Comparison of ENCODE assay signal across 9 cellular contexts in the genomic region with DNA sequence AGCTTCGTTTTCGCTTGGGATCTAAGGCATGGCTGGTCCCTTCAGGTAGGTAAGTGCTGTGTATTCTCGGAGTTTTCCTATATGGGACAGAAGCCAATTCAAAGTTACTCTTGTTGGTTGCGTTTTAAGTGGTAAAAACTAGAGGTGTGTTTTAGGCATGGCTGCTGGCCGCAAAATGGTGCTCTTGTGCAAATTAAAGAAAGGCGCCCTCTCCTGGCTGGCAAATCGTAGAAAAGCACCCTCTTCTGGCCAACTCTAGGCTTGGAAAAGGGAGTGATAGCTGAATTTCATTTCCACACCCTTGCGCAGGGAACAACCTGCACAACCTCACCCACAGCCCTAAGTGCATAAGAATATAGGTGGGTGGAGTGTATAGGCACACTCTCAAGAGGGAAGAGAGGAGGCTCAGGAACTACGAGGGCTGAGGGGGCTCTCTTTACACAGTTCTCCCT. TPM values are rescaled to one million over a fixed set of nuclear protein-coding genes. Genes with fewer than 3 reads are reported as not detected.
A peak's percentile ranks its signal among the peaks of the same experiment; 100 is the strongest.
DNase-seq lines count a peak whose midpoint lies in the region; ATAC-seq and TF ChIP-seq lines count a peak whose summit lies in the region.
"Had no signal": no experiment of that assay in that cellular context is flagged by ENCODE, and none has a peak within 500 bp of the region (broad histone marks: within the 10 kb centered on the region; RNA-seq: fewer than 3 reads in every experiment).

No MANE protein-coding gene starts in this region.

- DNase-seq in ELF-1 (ENCODE audit: low read depth, low spot score) (peak; percentile 61), KBM-7 (peak; percentile 36), left cardiac atrium (peak; percentile 21), type B pancreatic cell (ENCODE audit: extremely low spot score, unreplicated experiment) (no peak)
- peak; percentile 67 for DNase-seq in activated CD4-positive, alpha-beta T cell treated with anti-CD3 and anti-CD28 coated beads, Interleukin-2, amount 10 ng/mL, durations not matched to agents 24 days and 14 days

- H3K36me3 Mint-ChIP-seq in activated CD4-positive, alpha-beta T cell treated with anti-CD3 and anti-CD28 coated beads, Interleukin-2, amount 10 ng/mL, durations not matched to agents 24 days and 14 days (ENCODE audit: low read depth): no peaks in the 10 kb centered on the region
- H3K36me3 Mint-ChIP-seq in type B pancreatic cell: no peaks in the 10 kb centered on the region
- H3K36me3 Mint-ChIP-seq: T-cell had no signal

- in situ Hi-C loops in KBM-7 (cut with MboI; ENCODE audit: low pct_unique_long_range_greater_than_20kb, low sequenced_read_pairs): no loop called here

- ATAC-seq in left cardiac atrium (no peak), HG03469 (IDR thresholded peaks at IDR 0.05; ENCODE audit: unreplicated experiment) (no peak), esophagus mucosa (no peak), GM18505 (IDR thresholded peaks at IDR 0.05; ENCODE audit: unreplicated experiment) (no peak)
- ATAC-seq: T-cell had no signal

- H3K27me3 Mint-ChIP-seq in activated CD4-positive, alpha-beta T cell treated with anti-CD3 and anti-CD28 coated beads, Interleukin-2, amount 10 ng/mL, durations not matched to agents 24 days and 14 days: peaks cover 12% of the 10 kb centered on the region
- peaks cover 45% of the 10 kb centered on the region for H3K27me3 Mint-ChIP-seq in type B pancreatic cell

- no peaks in the 10 kb centered on the region for H3K9me3 Mint-ChIP-seq in activated CD4-positive, alpha-beta T cell treated with anti-CD3 and anti-CD28 coated beads, Interleukin-2, amount 10 ng/mL, durations not matched to agents 24 days and 14 days
- H3K9me3 Mint-ChIP-seq in type B pancreatic cell: no peaks in the 10 kb centered on the region
- H3K9me3 Mint-ChIP-seq: T-cell had no signal

- H3K27ac Mint-ChIP-seq in activated CD4-positive, alpha-beta T cell treated with anti-CD3 and anti-CD28 coated beads, Interleukin-2, amount 10 ng/mL, durations not matched to agents 24 days and 14 days: no peak overlapping the region
- no peak overlapping the region for H3K27ac Mint-ChIP-seq in type B pancreatic cell

- TF ChIP-seq POLR2A in GM18505 (IDR thresholded peaks at IDR 0.05; ENCODE audit: borderline replicate concordance, extremely low read depth, insufficient read depth, insufficient read length): no peak

- H3K4me3 Mint-ChIP-seq in activated CD4-positive, alpha-beta T cell treated with anti-CD3 and anti-CD28 coated beads, Interleukin-2, amount 10 ng/mL, durations not matched to agents 24 days and 14 days: no peak overlapping the region
- H3K4me3 Mint-ChIP-seq in type B pancreatic cell: no peak overlapping the region
- H3K4me3 Mint-ChIP-seq: T-cell had no signal

- intact Hi-C loops in activated CD4-positive, alpha-beta T cell treated with anti-CD3 and anti-CD28 coated beads, Interleukin-2, amount 10 ng/mL, durations not matched to agents 24 days and 14 days (cut with micrococcal nuclease): loop anchor here (10.0 kb wide), 1 partner anchor 1659 kb away; no protein-coding TSS in a partner anchor
- intact Hi-C loops in left cardiac atrium (cut with DNase I): no loop called here

- peak; percentile 58 for TF ChIP-seq CTCF in type B pancreatic cell (conservative IDR thresholded peaks at IDR 0.05)

- H3K4me1 Mint-ChIP-seq in activated CD4-positive, alpha-beta T cell treated with anti-CD3 and anti-CD28 coated beads, Interleukin-2, amount 10 ng/mL, durations not matched to agents 24 days and 14 days: peaks cover 3% of the 10 kb centered on the region
- peaks cover 10% of the 10 kb centered on the region for H3K4me1 Mint-ChIP-seq in type B pancreatic cell (ENCODE audit: unreplicated experiment)

RNA-seq across cellular contexts. Expression of a gene that starts 23.5 kb away (rescaled TPM):
- total RNA-seq in activated CD4-positive, alpha-beta T cell treated with anti-CD3 and anti-CD28 coated beads, Interleukin-2, amount 10 ng/mL, durations not matched to agents 24 days and 14 days: not detected in 2 replicates
- total RNA-seq in left cardiac atrium: not detected
- not detected in 2 replicates for total RNA-seq in type B pancreatic cell (ENCODE audit: low replicate concordance)
- total RNA-seq in esophagus mucosa: not detected
